In genomic region chr10:109855746-109856145, GRCh38 we compare ENCODE assay signal across 9 cellular contexts.
"Had no signal": no experiment of that assay in that cellular context is flagged by ENCODE, and none has a peak within 500 bp of the region (broad histone marks: within the 10 kb centered on the region; RNA-seq: fewer than 3 reads in every experiment).

No MANE protein-coding gene starts in this region.

- FAIRE-seq: H1, H54, HTR-8/SVneo had no signal

- DNase-seq: H9, HCEC 1CT, Karpas-422, KBM-7 had no signal

- ATAC-seq: GM23338 had no signal

- H2AFZ ChIP-seq: GM23338 had no signal

- H3K4me3 ChIP-seq: GM23338 had no signal

- H3K4me2 ChIP-seq: GM23338, KMS-11 had no signal

- H3K9ac ChIP-seq: KMS-11 had no signal

- H3K27ac ChIP-seq: KMS-11 had no signal
